ENCODE assay signal across 8 cellular contexts in the genomic region with DNA sequence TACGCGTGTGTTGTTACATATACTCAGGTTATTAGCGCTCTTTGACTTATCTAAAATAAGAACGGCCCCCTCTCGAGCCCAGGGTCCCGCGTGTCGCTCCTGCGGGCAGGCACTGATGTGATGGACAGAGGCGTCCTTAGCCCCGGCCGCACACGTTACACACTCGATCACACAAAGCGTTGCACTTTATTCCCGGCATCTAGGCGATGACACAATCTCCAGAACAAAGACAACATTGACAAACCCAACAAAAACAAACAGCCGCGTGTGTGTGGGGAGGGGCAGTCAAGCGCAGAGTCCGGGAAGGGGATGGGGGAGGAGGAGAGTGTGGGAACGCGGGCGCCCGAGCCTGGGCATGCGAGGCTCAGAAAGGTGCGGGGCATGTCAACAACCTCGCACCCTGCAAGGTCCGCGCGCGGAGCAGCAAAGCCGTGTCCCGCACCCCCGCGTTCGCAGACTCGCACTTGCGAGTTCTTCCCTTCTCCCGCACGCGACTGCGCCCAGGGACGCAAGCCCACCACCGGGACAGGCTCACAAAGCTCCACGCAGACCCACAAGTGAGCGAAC.
A peak's percentile ranks its signal among the peaks of the same experiment; 100 is the strongest.
DNase-seq lines count a peak whose midpoint lies in the region; ATAC-seq and TF ChIP-seq lines count a peak whose summit lies in the region.

No MANE protein-coding gene starts in this region.

- no peak overlapping the region for H3K27ac ChIP-seq in OCI-LY3 (ENCODE audit: low read length)
- peak overlapping the region; percentile 98 for H3K27ac ChIP-seq in caudate nucleus (ENCODE audit: low read depth, low read length)

- H3K4me3 ChIP-seq in OCI-LY3 (ENCODE audit: low read length) (peak overlapping the region; percentile 62), skeletal muscle cell (ENCODE audit: low read depth, low read length) (peak overlapping the region; percentile 54)

- no peaks in the 10 kb centered on the region for H3K79me2 ChIP-seq in OCI-LY3 (ENCODE audit: low read length)

- H2AFZ ChIP-seq in OCI-LY3 (ENCODE audit: low read depth, low read length) = no peak overlapping the region

- DNase-seq in NCI-H2081 (lab: John Stamatoyannopoulos, UW) (peak; percentile 37 to 53), NCI-H2081 treated with DMSO at 0.1 percent for 48 hours (lab: John Stamatoyannopoulos, UW) (no peak), caudate nucleus (lab: John Stamatoyannopoulos, UW) (peak in 60 of 61 donors; percentile 40 to 93 (median 84)), iris pigment epithelial cell (ENCODE audit: low read depth) (peak; percentile 67), skeletal muscle cell (ENCODE audit: low read depth) (peak; percentile 37), NCI-H446 (lab: John Stamatoyannopoulos, UW) (no peak)

- H3K27me3 ChIP-seq in OCI-LY3 (ENCODE audit: low read depth, low read length) = peaks cover 39% of the 10 kb centered on the region

- no peaks in the 10 kb centered on the region for H3K9me3 ChIP-seq in OCI-LY3 (ENCODE audit: insufficient read depth, low read length)

- TF ChIP-seq CTCF in OCI-LY3 (IDR thresholded peaks at IDR 0.05; ENCODE audit: low read depth, low read length) = no peak

- no peak overlapping the region for H3K9ac ChIP-seq in OCI-LY3 (ENCODE audit: low read length)

- H3K4me2 ChIP-seq in OCI-LY3 (ENCODE audit: low read length) = peak overlapping the region; percentile 56

- H3K36me3 ChIP-seq in OCI-LY3 (replicated peaks; ENCODE audit: low read depth, low read length) = no peaks in the 10 kb centered on the region

- no peaks in the 10 kb centered on the region for H4K20me1 ChIP-seq in OCI-LY3 (ENCODE audit: insufficient read depth, low read length)

- peaks cover 9% of the 10 kb centered on the region; the same call in 1 of the 2 replicates for H3K4me1 ChIP-seq in OCI-LY3 (ENCODE audit: low read length)

- no peak for ATAC-seq in GM18873 (IDR thresholded peaks at IDR 0.05; ENCODE audit: low FRiP score, unreplicated experiment)

Comparison
In these comparisons a context has a peak if more than half of its experiments do, and no peak if none do; other contexts are left out.
1. DNase-seq: peak in NCI-H2081 (2 of 2), caudate nucleus (60 of 61), iris pigment epithelial cell (single experiment) and skeletal muscle cell (single experiment); none in NCI-H2081 treated with DMSO at 0.1 percent for 48 hours (single experiment) and NCI-H446 (0 of 2).